Comparison of ENCODE assay signal across 1 cellular context in genomic region chr10:86443069-86443468, GRCh38.
TF ChIP-seq lines count a peak whose summit lies in the region.

No MANE protein-coding gene starts in this region.

TF ChIP-seq in SK-N-SH treated with all-trans-retinoic acid at 6 μM for 48 hours, 23 proteins besides CTCF, POLR2A, EP300 and RAD21 (continued from another document):
- TF ChIP-seq PATZ1 (CRISPR knock-in tag; IDR thresholded peaks at IDR 0.05; ENCODE audit: borderline replicate concordance) (no peak), OSR1 (CRISPR knock-in tag; IDR thresholded peaks at IDR 0.05) (no peak), TSHZ2 (CRISPR knock-in tag; IDR thresholded peaks at IDR 0.05) (no peak), ZNF70 (CRISPR knock-in tag; IDR thresholded peaks at IDR 0.05) (no peak), TCF4 (CRISPR knock-in tag; IDR thresholded peaks at IDR 0.05; ENCODE audit: borderline replicate concordance) (no peak), GLIS3 (CRISPR knock-in tag; IDR thresholded peaks at IDR 0.05) (no peak), SNAI2 (CRISPR knock-in tag; IDR thresholded peaks at IDR 0.05) (no peak)
